Comparison of ENCODE assay signal across 34 cellular contexts in genomic region chr7:132345030-132345429, GRCh38.
"Had no signal": no experiment of that assay in that cellular context is flagged by ENCODE, and none has a peak within 500 bp of the region (broad histone marks: within the 10 kb centered on the region; RNA-seq: fewer than 3 reads in every experiment).

No MANE protein-coding gene starts in this region.

- H3K27ac ChIP-seq: adrenal gland, ascending aorta, body of pancreas, brain microvascular endothelial cell, breast epithelium, cardiac muscle cell had no signal

- H3K4me1 ChIP-seq: adrenal gland, body of pancreas, breast epithelium had no signal

- H3K4me3 ChIP-seq: adrenal gland, ascending aorta, body of pancreas, breast epithelium, cardiac muscle cell had no signal

- H3K36me3 ChIP-seq: adrenal gland, ascending aorta, brain microvascular endothelial cell, breast epithelium, cardiac muscle cell had no signal

- H3K9me3 ChIP-seq: adrenal gland, ascending aorta, body of pancreas, breast epithelium had no signal

- ATAC-seq: activated naive CD4-positive, alpha-beta T cell treated with anti-CD3 and anti-CD28 coated beads, Interleukin-2, amount 50 U/mL, for 72 hours; activated naive CD8-positive, alpha-beta T cell treated with anti-CD3 and anti-CD28 coated beads, Interleukin-2, amount 50 U/mL, for 24 hours; activated T-cell treated with anti-CD3 and anti-CD28 coated beads, Interleukin-2, amount 50 U/mL, for 4 hours; activated T-cell treated with anti-CD3 and anti-CD28 coated beads, Interleukin-2, amount 50 U/mL, for 72 hours; activated T-helper 17 cell treated with anti-CD3 and anti-CD28 coated beads, Interleukin-2, amount 50 U/mL, for 72 hours; body of pancreas had no signal

- DNase-seq: activated effector memory CD4-positive, alpha-beta T cell treated with anti-CD3 and anti-CD28 coated beads, Interleukin-2, amount 50 U/mL, for 16 hours; activated effector memory CD4-positive, alpha-beta T cell treated with Interleukin-2 at 50 U/mL for 16 hours; activated gamma-delta T cell; activated gamma-delta T cell treated with Interleukin-2 at 50 U/mL for 16 hours; activated naive CD4-positive, alpha-beta T cell; activated naive CD4-positive, alpha-beta T cell treated with anti-CD3 and anti-CD28 coated beads for 36 hours; activated naive CD4-positive, alpha-beta T cell treated with anti-CD3 and anti-CD28 coated beads, Interleukin-2, amount 10 ng/mL, durations not matched to agents 7 days and 5 days; activated naive CD4-positive, alpha-beta T cell treated with anti-CD3 and anti-CD28 coated beads, Interleukin-2, amount 50 U/mL, for 16 hours; activated naive CD4-positive, alpha-beta T cell treated with Interleukin-2 at 50 U/mL for 16 hours; activated naive CD8-positive, alpha-beta T cell treated with anti-CD3 and anti-CD28 coated beads for 36 hours; activated naive CD8-positive, alpha-beta T cell treated with anti-CD3 and anti-CD28 coated beads, Interleukin-2, amount 10 ng/mL, durations not matched to agents 7 days and 5 days; activated naive CD8-positive, alpha-beta T cell treated with anti-CD3 and anti-CD28 coated beads, Interleukin-2, amount 50 U/mL, for 24 hours; activated T-cell treated with anti-CD3 and anti-CD28 coated beads, Interleukin-2, amount 50 U/mL, for 1 hour; activated T-cell treated with anti-CD3 and anti-CD28 coated beads, Interleukin-2, amount 50 U/mL, for 24 hours; activated T-cell treated with anti-CD3 and anti-CD28 coated beads, Interleukin-2, amount 50 U/mL, for 4 hours; activated T-cell treated with anti-CD3 and anti-CD28 coated beads, Interleukin-2, amount 50 U/mL, for 48 hours; activated T-cell treated with anti-CD3 and anti-CD28 coated beads, Interleukin-2, amount 50 U/mL, for 72 hours; adrenal gland; amniotic stem cell; amygdala; anterior cingulate cortex; aorta; body of pancreas; brain microvascular endothelial cell; caudate nucleus; central memory CD4-positive, alpha-beta T cell; cerebellar nuclear complex had no signal

- H3K27me3 ChIP-seq: ascending aorta, body of pancreas, brain microvascular endothelial cell, breast epithelium, cardiac muscle cell had no signal

- FAIRE-seq: astrocyte, bronchial epithelial cell had no signal
